In the genomic region with DNA sequence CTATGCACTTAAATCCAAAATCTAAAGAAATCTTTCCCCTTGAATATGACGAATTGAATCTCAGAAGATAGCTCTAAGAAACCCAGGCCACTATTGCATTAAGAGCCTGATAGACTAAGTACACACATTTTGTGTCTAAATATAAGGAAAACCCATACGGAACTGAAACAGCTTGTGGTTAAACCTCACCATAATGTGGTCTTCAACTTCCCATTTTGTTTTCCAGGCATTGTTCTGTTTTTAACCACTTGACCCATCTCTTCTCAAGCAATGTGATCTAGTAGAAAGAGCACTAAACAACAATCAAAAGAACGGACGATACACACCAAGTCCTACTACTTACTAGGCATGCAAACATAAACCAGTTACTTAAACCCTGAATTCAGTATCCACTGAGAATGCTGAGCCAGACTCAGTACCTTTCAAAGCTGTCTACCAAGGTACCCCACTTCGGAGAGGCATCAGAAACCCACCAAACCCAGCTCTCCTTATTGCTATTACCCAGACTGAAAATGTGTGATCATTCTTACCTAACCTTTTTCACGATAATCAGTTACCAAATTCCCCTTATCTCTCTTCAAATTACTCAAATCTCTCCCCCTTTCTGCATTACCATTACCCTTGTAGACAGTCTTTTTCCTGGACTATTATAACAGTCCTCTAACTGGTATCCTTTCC, we compare ENCODE assay signal across 8 cellular contexts. TPM values are rescaled to one million over a fixed set of nuclear protein-coding genes. Genes with fewer than 3 reads are reported as not detected.
DNase-seq lines count a peak whose midpoint lies in the region; ATAC-seq, FAIRE-seq and TF ChIP-seq lines count a peak whose summit lies in the region.

No MANE protein-coding gene starts in this region.

- no peaks in the 10 kb centered on the region for H4K20me1 ChIP-seq in KMS-11 (ENCODE audit: insufficient read depth)

- FAIRE-seq in GM12892 (lab: Jason Lieb, UNC), result peak; percentile 73

- H2AFZ ChIP-seq in KMS-11 (ENCODE audit: low read depth), result no peak overlapping the region

- H3K36me3 ChIP-seq in KMS-11 (ENCODE audit: insufficient read depth), result no peaks in the 10 kb centered on the region

- H3K27me3 ChIP-seq in KMS-11 (ENCODE audit: insufficient read depth, low read depth), result no peaks in the 10 kb centered on the region
- H3K27me3 ChIP-seq in foreskin keratinocyte, result no peaks in the 10 kb centered on the region

- no peak overlapping the region for H3K9ac ChIP-seq in KMS-11

- H3K79me2 ChIP-seq in KMS-11 (ENCODE audit: insufficient read depth, low read depth), result peaks cover 14% of the 10 kb centered on the region; the same call in 1 of the 2 replicates

- H3K4me1 ChIP-seq in KMS-11 (ENCODE audit: low read depth, poor library complexity, severe bottlenecking) (peaks cover 48% of the 10 kb centered on the region), foreskin keratinocyte (peaks cover 29% of the 10 kb centered on the region)

- no peak for TF ChIP-seq CTCF in KMS-11 (conservative IDR thresholded peaks at IDR 0.05; ENCODE audit: low read depth, low read length)
- TF ChIP-seq CTCF in foreskin keratinocyte (conservative IDR thresholded peaks at IDR 0.05), result no peak

- H3K27ac ChIP-seq in KMS-11 (no peak overlapping the region), foreskin keratinocyte (no peak overlapping the region)

- peak overlapping the region; percentile 55 for H3K4me2 ChIP-seq in KMS-11

- no peak overlapping the region for H3K4me3 ChIP-seq in KMS-11 (IDR thresholded peaks at IDR 0.05; ENCODE audit: insufficient read depth, low read depth, low read length)

- peak; percentile 70 for ATAC-seq in GM21526 (IDR thresholded peaks at IDR 0.05; ENCODE audit: low FRiP score, unreplicated experiment)
- no peak for ATAC-seq in foreskin keratinocyte

- TF ChIP-seq POLR2A in GM12892 (IDR thresholded peaks at IDR 0.05; ENCODE audit: low read depth, low read length), result no peak

- no peak for DNase-seq in GM12892 (ENCODE audit: insufficient read length)
- DNase-seq in foreskin melanocyte, result peak; percentile 66
- DNase-seq in NCI-H1105 treated with DMSO at 0.1 percent for 48 hours (lab: John Stamatoyannopoulos, UW), result no peak
- DNase-seq in foreskin keratinocyte, result no peak
- no peak for DNase-seq in NCI-H2081 treated with DMSO at 0.1 percent for 48 hours (lab: John Stamatoyannopoulos, UW)
- no peak for DNase-seq in NCI-H1105 (lab: John Stamatoyannopoulos, UW)

RNA-seq across cellular contexts. Expression of a gene that starts 12.8 kb away (rescaled TPM):
- 5.7 TPM for polyA plus RNA-seq in GM12892 (2012; ENCODE audit: missing spikeins)
- 11.5 and 11.7 TPM in 2 replicates for total RNA-seq in foreskin keratinocyte
- 1.9 and 2.1 TPM in 2 replicates for polyA plus RNA-seq in foreskin keratinocyte
